In the genomic region with DNA sequence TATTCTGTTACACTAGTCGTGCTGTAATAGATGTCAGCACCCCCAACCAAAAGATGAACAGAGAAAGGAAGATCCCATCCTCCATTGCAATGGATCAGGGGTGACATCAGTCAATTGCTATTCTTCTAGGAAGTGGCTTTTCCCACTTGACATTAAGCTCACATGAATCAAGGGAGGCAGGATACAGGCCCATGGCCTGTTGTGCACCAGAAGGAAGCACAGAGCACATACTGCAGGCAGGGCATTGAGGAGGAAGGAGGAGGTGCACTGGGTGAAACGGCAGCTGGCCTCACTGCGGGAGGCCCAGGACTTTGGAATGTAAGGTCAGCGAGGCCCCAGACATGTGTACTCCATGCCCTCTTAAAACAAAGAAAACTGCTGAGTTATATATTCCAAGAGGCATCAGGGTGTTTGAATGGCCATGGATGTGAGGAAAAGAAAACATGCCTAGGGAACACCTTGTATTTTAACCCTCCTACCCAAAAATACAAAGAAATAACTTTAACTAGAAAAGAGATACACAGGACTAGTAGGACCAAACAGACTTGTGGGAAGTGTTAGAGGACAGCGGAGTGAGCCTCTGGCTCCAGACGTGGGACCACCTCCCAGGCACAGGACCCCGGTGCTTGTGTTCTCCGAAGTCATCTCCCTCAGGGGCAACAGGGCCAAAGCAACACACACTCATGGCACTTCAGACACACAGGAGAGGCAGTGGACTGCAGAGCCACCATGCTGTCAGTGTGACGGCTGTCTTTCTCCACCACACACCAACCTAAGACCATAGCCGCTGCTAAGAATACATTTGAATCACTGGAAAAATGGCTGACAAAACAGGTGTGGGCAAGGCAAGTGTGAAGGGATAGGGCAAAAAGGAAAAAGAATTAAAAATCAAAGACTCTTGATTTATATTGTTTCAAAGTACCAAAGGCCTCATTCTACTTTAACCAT, we compare ENCODE assay signal across 1 cellular context.
TF ChIP-seq lines count a peak whose summit lies in the region.

No MANE protein-coding gene starts in this region.

TF ChIP-seq in HepG2, 621 proteins besides CTCF, POLR2A, EP300 and RAD21 (continued from another document and continues in another):
- TF ChIP-seq, protein P1, sequence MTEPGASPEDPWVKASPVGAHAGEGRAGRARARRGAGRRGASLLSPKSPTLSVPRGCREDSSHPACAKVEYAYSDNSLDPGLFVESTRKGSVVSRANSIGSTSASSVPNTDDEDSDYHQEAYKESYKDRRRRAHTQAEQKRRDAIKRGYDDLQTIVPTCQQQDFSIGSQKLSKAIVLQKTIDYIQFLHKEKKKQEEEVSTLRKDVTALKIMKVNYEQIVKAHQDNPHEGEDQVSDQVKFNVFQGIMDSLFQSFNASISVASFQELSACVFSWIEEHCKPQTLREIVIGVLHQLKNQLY (CRISPR knock-in tag; IDR thresholded peaks at IDR 0.05) = peak; percentile 94
- TF ChIP-seq, protein P2, sequence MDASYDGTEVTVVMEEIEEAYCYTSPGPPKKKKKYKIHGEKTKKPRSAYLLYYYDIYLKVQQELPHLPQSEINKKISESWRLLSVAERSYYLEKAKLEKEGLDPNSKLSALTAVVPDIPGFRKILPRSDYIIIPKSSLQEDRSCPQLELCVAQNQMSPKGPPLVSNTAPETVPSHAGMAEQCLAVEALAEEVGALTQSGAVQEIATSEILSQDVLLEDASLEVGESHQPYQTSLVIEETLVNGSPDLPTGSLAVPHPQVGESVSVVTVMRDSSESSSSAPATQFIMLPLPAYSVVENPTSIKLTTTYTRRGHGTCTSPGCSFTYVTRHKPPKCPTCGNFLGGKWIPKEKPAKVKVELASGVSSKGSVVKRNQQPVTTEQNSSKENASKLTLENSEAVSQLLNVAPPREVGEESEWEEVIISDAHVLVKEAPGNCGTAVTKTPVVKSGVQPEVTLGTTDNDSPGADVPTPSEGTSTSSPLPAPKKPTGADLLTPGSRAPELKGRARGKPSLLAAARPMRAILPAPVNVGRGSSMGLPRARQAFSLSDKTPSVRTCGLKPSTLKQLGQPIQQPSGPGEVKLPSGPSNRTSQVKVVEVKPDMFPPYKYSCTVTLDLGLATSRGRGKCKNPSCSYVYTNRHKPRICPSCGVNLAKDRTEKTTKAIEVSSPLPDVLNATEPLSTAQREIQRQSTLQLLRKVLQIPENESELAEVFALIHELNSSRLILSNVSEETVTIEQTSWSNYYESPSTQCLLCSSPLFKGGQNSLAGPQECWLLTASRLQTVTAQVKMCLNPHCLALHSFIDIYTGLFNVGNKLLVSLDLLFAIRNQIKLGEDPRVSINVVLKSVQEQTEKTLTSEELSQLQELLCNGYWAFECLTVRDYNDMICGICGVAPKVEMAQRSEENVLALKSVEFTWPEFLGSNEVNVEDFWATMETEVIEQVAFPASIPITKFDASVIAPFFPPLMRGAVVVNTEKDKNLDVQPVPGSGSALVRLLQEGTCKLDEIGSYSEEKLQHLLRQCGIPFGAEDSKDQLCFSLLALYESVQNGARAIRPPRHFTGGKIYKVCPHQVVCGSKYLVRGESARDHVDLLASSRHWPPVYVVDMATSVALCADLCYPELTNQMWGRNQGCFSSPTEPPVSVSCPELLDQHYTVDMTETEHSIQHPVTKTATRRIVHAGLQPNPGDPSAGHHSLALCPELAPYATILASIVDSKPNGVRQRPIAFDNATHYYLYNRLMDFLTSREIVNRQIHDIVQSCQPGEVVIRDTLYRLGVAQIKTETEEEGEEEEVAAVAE (CRISPR knock-in tag; IDR thresholded peaks at IDR 0.05; ENCODE audit: borderline replicate concordance) = 0 out of 2 replicates have a peak, but pooled peaks have one; percentile 40
- TF ChIP-seq ZNF552 (CRISPR knock-in tag; IDR thresholded peaks at IDR 0.05; ENCODE audit: borderline replicate concordance) = no peak
- TF ChIP-seq ZNF260 (CRISPR knock-in tag; IDR thresholded peaks at IDR 0.05; ENCODE audit: borderline replicate concordance, low read depth) = no peak
- TF ChIP-seq RBM39 (IDR thresholded peaks at IDR 0.05; ENCODE audit: low read depth, low read length, poor library complexity, severe bottlenecking) = no peak
- no peak for TF ChIP-seq ARNT (IDR thresholded peaks at IDR 0.05)
- TF ChIP-seq, protein P3, sequence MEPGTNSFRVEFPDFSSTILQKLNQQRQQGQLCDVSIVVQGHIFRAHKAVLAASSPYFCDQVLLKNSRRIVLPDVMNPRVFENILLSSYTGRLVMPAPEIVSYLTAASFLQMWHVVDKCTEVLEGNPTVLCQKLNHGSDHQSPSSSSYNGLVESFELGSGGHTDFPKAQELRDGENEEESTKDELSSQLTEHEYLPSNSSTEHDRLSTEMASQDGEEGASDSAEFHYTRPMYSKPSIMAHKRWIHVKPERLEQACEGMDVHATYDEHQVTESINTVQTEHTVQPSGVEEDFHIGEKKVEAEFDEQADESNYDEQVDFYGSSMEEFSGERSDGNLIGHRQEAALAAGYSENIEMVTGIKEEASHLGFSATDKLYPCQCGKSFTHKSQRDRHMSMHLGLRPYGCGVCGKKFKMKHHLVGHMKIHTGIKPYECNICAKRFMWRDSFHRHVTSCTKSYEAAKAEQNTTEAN (CRISPR knock-in tag; conservative IDR thresholded peaks at IDR 0.05) = peak; percentile 67; the same call in 1 of the 2 replicates
- TF ChIP-seq JARID2 (CRISPR knock-in tag; IDR thresholded peaks at IDR 0.05; ENCODE audit: insufficient replicate concordance) = no peak
- no peak for TF ChIP-seq JUND (CRISPR knock-in tag; IDR thresholded peaks at IDR 0.05)
- peak; percentile 85; the same call in 1 of the 2 replicates for TF ChIP-seq ZNF292 (CRISPR knock-in tag; IDR thresholded peaks at IDR 0.05; ENCODE audit: borderline replicate concordance, low read depth)
- peak; percentile 36; the same call in 1 of the 2 replicates for TF ChIP-seq KLF12 (CRISPR knock-in tag; IDR thresholded peaks at IDR 0.05; ENCODE audit: borderline replicate concordance)
- peak; percentile 89 for TF ChIP-seq GATAD2A (CRISPR knock-in tag; IDR thresholded peaks at IDR 0.05)
- TF ChIP-seq, protein P4, sequence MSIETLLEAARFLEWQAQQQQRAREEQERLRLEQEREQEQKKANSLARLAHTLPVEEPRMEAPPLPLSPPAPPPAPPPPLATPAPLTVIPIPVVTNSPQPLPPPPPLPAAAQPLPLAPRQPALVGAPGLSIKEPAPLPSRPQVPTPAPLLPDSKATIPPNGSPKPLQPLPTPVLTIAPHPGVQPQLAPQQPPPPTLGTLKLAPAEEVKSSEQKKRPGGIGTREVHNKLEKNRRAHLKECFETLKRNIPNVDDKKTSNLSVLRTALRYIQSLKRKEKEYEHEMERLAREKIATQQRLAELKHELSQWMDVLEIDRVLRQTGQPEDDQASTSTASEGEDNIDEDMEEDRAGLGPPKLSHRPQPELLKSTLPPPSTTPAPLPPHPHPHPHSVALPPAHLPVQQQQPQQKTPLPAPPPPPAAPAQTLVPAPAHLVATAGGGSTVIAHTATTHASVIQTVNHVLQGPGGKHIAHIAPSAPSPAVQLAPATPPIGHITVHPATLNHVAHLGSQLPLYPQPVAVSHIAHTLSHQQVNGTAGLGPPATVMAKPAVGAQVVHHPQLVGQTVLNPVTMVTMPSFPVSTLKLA (IDR thresholded peaks at IDR 0.05) = no peak
- peak; percentile 45; the same call in 1 of the 2 replicates for TF ChIP-seq ELF1 (CRISPR knock-in tag; IDR thresholded peaks at IDR 0.05)
- TF ChIP-seq, protein P5, sequence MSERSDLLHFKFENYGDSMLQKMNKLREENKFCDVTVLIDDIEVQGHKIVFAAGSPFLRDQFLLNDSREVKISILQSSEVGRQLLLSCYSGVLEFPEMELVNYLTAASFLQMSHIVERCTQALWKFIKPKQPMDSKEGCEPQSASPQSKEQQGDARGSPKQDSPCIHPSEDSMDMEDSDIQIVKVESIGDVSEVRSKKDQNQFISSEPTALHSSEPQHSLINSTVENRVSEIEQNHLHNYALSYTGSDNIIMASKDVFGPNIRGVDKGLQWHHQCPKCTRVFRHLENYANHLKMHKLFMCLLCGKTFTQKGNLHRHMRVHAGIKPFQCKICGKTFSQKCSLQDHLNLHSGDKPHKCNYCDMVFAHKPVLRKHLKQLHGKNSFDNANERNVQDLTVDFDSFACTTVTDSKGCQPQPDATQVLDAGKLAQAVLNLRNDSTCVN (CRISPR knock-in tag; IDR thresholded peaks at IDR 0.05; ENCODE audit: borderline replicate concordance) = no peak
- TF ChIP-seq ZNF431 (CRISPR knock-in tag; IDR thresholded peaks at IDR 0.05; ENCODE audit: borderline replicate concordance, low read depth) = no peak; the same call in 1 of the 2 replicates
- TF ChIP-seq ZNF563 (CRISPR knock-in tag; IDR thresholded peaks at IDR 0.05) = no peak
- TF ChIP-seq SAP130 (CRISPR knock-in tag; IDR thresholded peaks at IDR 0.05; ENCODE audit: low read depth) = peak; percentile 75
- peak; percentile 73; the same call in 1 of the 2 replicates for TF ChIP-seq ZMYM4 (CRISPR knock-in tag; IDR thresholded peaks at IDR 0.05)
- TF ChIP-seq, protein P6, sequence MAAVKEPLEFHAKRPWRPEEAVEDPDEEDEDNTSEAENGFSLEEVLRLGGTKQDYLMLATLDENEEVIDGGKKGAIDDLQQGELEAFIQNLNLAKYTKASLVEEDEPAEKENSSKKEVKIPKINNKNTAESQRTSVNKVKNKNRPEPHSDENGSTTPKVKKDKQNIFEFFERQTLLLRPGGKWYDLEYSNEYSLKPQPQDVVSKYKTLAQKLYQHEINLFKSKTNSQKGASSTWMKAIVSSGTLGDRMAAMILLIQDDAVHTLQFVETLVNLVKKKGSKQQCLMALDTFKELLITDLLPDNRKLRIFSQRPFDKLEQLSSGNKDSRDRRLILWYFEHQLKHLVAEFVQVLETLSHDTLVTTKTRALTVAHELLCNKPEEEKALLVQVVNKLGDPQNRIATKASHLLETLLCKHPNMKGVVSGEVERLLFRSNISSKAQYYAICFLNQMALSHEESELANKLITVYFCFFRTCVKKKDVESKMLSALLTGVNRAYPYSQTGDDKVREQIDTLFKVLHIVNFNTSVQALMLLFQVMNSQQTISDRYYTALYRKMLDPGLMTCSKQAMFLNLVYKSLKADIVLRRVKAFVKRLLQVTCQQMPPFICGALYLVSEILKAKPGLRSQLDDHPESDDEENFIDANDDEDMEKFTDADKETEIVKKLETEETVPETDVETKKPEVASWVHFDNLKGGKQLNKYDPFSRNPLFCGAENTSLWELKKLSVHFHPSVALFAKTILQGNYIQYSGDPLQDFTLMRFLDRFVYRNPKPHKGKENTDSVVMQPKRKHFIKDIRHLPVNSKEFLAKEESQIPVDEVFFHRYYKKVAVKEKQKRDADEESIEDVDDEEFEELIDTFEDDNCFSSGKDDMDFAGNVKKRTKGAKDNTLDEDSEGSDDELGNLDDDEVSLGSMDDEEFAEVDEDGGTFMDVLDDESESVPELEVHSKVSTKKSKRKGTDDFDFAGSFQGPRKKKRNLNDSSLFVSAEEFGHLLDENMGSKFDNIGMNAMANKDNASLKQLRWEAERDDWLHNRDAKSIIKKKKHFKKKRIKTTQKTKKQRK (IDR thresholded peaks at IDR 0.05; ENCODE audit: low read length) = no peak
- no peak for TF ChIP-seq SRF (IDR thresholded peaks at IDR 0.05; ENCODE audit: low read depth, low read length)
- no peak for TF ChIP-seq SMARCC2 (IDR thresholded peaks at IDR 0.05)
- TF ChIP-seq ZNF569 (CRISPR knock-in tag; IDR thresholded peaks at IDR 0.05; ENCODE audit: borderline replicate concordance) = no peak
- TF ChIP-seq, protein P7, sequence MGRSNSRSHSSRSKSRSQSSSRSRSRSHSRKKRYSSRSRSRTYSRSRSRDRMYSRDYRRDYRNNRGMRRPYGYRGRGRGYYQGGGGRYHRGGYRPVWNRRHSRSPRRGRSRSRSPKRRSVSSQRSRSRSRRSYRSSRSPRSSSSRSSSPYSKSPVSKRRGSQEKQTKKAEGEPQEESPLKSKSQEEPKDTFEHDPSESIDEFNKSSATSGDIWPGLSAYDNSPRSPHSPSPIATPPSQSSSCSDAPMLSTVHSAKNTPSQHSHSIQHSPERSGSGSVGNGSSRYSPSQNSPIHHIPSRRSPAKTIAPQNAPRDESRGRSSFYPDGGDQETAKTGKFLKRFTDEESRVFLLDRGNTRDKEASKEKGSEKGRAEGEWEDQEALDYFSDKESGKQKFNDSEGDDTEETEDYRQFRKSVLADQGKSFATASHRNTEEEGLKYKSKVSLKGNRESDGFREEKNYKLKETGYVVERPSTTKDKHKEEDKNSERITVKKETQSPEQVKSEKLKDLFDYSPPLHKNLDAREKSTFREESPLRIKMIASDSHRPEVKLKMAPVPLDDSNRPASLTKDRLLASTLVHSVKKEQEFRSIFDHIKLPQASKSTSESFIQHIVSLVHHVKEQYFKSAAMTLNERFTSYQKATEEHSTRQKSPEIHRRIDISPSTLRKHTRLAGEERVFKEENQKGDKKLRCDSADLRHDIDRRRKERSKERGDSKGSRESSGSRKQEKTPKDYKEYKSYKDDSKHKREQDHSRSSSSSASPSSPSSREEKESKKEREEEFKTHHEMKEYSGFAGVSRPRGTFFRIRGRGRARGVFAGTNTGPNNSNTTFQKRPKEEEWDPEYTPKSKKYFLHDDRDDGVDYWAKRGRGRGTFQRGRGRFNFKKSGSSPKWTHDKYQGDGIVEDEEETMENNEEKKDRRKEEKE (IDR thresholded peaks at IDR 0.05) = no peak
- no peak for TF ChIP-seq SUZ12 (IDR thresholded peaks at IDR 0.05; ENCODE audit: low read depth, low read length)
- no peak for TF ChIP-seq ARID2 (CRISPR knock-in tag; IDR thresholded peaks at IDR 0.05; ENCODE audit: borderline replicate concordance)
- TF ChIP-seq SRSF4 (IDR thresholded peaks at IDR 0.05; ENCODE audit: low read depth, low read length, poor library complexity, severe bottlenecking) = no peak
- no peak for TF ChIP-seq SYNCRIP (IDR thresholded peaks at IDR 0.05; ENCODE audit: insufficient read depth, low read depth, low read length)
